In the genomic region with DNA sequence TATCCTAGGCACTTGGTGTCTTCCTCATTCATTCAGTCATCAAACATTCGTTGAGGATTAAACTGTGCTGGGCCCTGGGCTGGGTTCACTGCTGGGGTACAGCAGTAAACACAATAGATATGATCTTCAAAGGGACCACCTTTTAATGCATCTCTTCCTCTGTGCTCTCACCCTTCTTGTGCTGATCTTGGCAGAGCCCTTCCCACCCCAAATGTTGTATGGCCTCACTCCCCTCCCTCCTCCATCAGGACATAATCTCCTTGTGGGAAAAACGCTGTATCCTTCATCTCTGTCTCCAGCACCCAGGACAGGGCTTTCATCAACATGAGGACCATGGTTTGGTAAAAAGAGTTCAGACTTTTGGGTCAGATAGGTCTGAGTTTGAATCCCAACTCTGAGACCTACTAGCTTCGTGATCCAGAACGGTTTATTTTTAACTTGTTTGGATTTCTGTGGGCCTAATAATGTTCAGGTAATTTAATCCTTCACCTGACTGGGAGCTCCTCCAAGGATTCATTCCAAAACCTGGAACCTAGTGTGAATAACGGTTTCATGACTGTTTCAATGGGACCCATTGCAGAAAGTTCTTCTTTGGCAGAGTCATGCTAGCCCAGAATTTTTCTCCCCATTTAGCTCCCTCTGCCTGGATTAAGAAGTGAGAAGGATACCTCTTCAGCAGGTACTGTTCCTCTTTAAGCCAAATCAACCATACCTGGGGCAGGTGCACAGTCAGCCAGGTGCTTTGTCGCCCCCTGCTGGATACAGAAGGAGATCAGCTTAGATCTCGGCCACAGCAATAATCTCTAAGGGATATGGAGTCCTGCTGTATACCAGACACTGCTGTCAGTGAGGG, we compare ENCODE assay signal across 8 cellular contexts. TPM values are rescaled to one million over a fixed set of nuclear protein-coding genes. Genes with fewer than 3 reads are reported as not detected.
DNase-seq lines count a peak whose midpoint lies in the region; ATAC-seq, FAIRE-seq and TF ChIP-seq lines count a peak whose summit lies in the region.

No MANE protein-coding gene starts in this region.

- H3K27me3 ChIP-seq in body of pancreas (peaks cover 0 to 10% of the 10 kb centered on the region in 2 donors), mesendoderm (ENCODE audit: insufficient read depth, low read length, poor library complexity) (peaks cover 8% of the 10 kb centered on the region)

- H3K4me1 Mint-ChIP-seq in T-cell: peaks cover 3 to 19% (median 13%) of the 10 kb centered on the region in 3 donors

- no peaks in the 10 kb centered on the region for H3K79me1 ChIP-seq in mesendoderm (ENCODE audit: low read length)

- H3K79me2 ChIP-seq in mesendoderm (ENCODE audit: control insufficient read depth, insufficient read depth, low read length): no peaks in the 10 kb centered on the region

- TF ChIP-seq POLR2A in body of pancreas (IDR thresholded peaks at IDR 0.05): no peak

- no peak overlapping the region for H3K4me2 ChIP-seq in mesendoderm (ENCODE audit: low read length)

- no peak overlapping the region for H3K9ac ChIP-seq in mesendoderm (ENCODE audit: low read length)

- H2BK15ac ChIP-seq in mesendoderm (replicated peaks; ENCODE audit: low read depth): no peak overlapping the region

- no peak overlapping the region for H4K8ac ChIP-seq in mesendoderm (ENCODE audit: low read depth, low read length)

- no peak overlapping the region for H3K18ac ChIP-seq in mesendoderm (ENCODE audit: low read length)

- no peak overlapping the region for H3K4ac ChIP-seq in mesendoderm (ENCODE audit: low read depth, low read length)

- no peak overlapping the region for H3K4me3 ChIP-seq in body of pancreas
- no peak overlapping the region for H3K4me3 ChIP-seq in mesendoderm (ENCODE audit: low read length)

- DNase-seq in SIG-M5 treated with dmso at 0.1 percent for 504 hours (lab: John Stamatoyannopoulos, UW; ENCODE audit: unreplicated experiment): peak; percentile 48
- DNase-seq in SIG-M5 (lab: John Stamatoyannopoulos, UW): no peak
- peak; percentile 49 for DNase-seq in HTR-8/SVneo (ENCODE audit: insufficient read length, low spot score)
- DNase-seq in T-cell: peak; percentile 46 to 78 (median 67)
- DNase-seq in body of pancreas: peak; percentile 74 to 83 (median 76)
- DNase-seq in mesendoderm: peak; percentile 69
- peak; percentile 72 for DNase-seq in urothelium cell line (ENCODE audit: low spot score)
- no peak for DNase-seq in C1 segment of cervical spinal cord (lab: John Stamatoyannopoulos, UW)

- H2AK5ac ChIP-seq in mesendoderm (ENCODE audit: low read length): no peak overlapping the region

- no peak overlapping the region for H3K56ac ChIP-seq in mesendoderm (ENCODE audit: low read length)

- no peaks in the 10 kb centered on the region for H3K36me3 Mint-ChIP-seq in T-cell

- peak; percentile 72 to 84 (median 83) for TF ChIP-seq CTCF in body of pancreas (IDR thresholded peaks at IDR 0.05)

- H3K23ac ChIP-seq in mesendoderm (ENCODE audit: low read length): no peak overlapping the region

- FAIRE-seq in HTR-8/SVneo (lab: Jason Lieb, UNC) (peak; percentile 23), urothelium cell line (lab: Jason Lieb, UNC) (peak; percentile 81)

- H3K9me3 Mint-ChIP-seq in T-cell: no peaks in the 10 kb centered on the region

- no peak overlapping the region for H3K27ac ChIP-seq in body of pancreas
- H3K27ac ChIP-seq in mesendoderm (ENCODE audit: low read depth, low read length): no peak overlapping the region

- no peak overlapping the region for H3K4me3 Mint-ChIP-seq in T-cell

- no peak overlapping the region for H3K27ac Mint-ChIP-seq in T-cell

- intact Hi-C loops in body of pancreas (cut with DNase I): loop anchor here (5.0 kb wide), 1 partner anchor 228 kb away; no protein-coding TSS in a partner anchor

- no peaks in the 10 kb centered on the region for H3K36me3 ChIP-seq in body of pancreas (replicated peaks in 1 of 2; ENCODE audit: insufficient read depth in 1 of 2, low read depth in 2 of 2)
- H3K36me3 ChIP-seq in mesendoderm (ENCODE audit: control insufficient read depth, insufficient read depth, low read length): no peaks in the 10 kb centered on the region

- ATAC-seq in T-cell (replicated peaks in 1 of 4): peak; percentile 58 to 77 (median 63)
- ATAC-seq in body of pancreas: peak; percentile 82

- CTCF ChIA-PET in T-cell (lab: Charles Lee): interaction anchor here (0.6 to 3.7 kb wide), 18 partner anchors 10 to 619 kb away, joined by 3 to 39 read pairs (median 4); no protein-coding TSS in a partner anchor

- no peak overlapping the region for H2BK5ac ChIP-seq in mesendoderm (ENCODE audit: low read length)

- POLR2A ChIA-PET in T-cell (lab: Charles Lee): no interaction called here

- WGBS in body of pancreas, 2 donors: 16 to 17% methylated on average over 7 of the region's 7 CpGs
- WGBS in mesendoderm (ENCODE audit: extremely low coverage, insufficient coverage, low lambda C conversion rate): no CpG with 5 or more reads among the region's 7 CpGs

- H3K27me3 Mint-ChIP-seq in T-cell: peaks cover 21 to 29% of the 10 kb centered on the region in 2 donors

- no peaks in the 10 kb centered on the region for H3K9me3 ChIP-seq in body of pancreas

- H4K5ac ChIP-seq in mesendoderm (ENCODE audit: low read length): no peak overlapping the region

- peaks cover 9% of the 10 kb centered on the region for H3K4me1 ChIP-seq in body of pancreas
- H3K4me1 ChIP-seq in mesendoderm (ENCODE audit: control insufficient read depth, low read depth, low read length): no peaks in the 10 kb centered on the region

- H2BK120ac ChIP-seq in mesendoderm (ENCODE audit: low read depth, low read length): no peak overlapping the region

RNA-seq across cellular contexts. Expression of gene WNT7A, which starts 5.2 kb away (rescaled TPM):
- total RNA-seq in T-cell (10 to 100 TPM in 4 of 5 donors, 1 to 10 TPM in 1; 8.2 to 15.4 (median 11.7) TPM), body of pancreas (under 1 TPM; under 0.01 TPM)
- polyA plus RNA-seq in mesendoderm (2013, experiment 1 of 2): 0.04 TPM
- polyA plus RNA-seq in mesendoderm (2013, experiment 2 of 2): 0.04 TPM

Comparison
In these comparisons a context has a peak if more than half of its experiments do, and no peak if none do; other contexts are left out.
1. DNase-seq: peak in SIG-M5 treated with dmso at 0.1 percent for 504 hours (single experiment), HTR-8/SVneo (single experiment), T-cell (34 of 34), body of pancreas (4 of 4), mesendoderm (single experiment) and urothelium cell line (single experiment); none in SIG-M5 (single experiment) and C1 segment of cervical spinal cord (0 of 14).
2. RNA of gene WNT7A, which starts 5.2 kb away (total RNA-seq): 8.2 to 15.4 TPM in T-cell; under 0.01 TPM in body of pancreas; every median in the first group is over 4 times any median in the second.